Comparison of ENCODE assay signal across 1 cellular context in the genomic region with DNA sequence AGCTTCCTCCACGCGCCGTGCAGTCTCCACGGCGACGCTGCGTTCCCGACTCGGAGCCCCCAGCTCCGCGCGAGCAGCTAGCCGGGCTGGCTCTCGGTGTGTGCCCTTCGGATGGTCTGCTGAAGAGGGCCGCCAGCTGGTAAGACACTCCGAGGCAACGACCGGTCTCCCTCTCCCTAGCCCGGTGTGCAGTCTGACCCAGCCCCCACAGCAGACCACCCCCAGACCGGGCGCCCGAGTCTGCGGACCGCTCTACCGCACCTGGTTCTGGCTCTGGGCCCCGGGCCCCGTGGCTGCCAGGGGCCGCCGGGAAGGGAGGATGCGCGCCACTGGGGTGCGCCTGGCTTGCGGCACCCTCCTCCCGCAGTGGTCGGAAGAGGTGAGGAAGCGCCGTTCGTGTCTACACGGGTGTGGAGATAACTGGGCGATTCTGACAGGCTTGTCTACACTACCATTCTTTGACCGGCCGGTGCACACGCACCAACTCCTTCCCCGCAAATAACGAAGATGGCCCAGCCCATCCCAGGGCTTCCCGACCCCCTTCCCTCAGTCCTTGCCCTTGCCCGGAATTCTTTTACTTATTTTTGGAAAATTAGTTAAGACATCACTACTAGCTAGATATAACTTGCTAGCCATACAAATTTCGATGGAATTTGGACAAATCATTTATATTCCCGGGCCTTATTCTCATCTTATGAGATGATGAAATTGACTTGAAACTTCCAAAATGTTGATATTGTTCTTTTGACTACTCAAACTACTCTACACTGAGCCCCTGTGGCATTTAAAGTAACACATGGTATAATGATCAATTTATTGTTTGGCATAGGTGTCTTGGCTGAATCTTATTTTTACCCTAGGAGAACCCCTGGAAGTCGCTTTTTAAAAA.
TF ChIP-seq lines count a peak whose summit lies in the region.

No MANE protein-coding gene starts in this region.

TF ChIP-seq in K562, 482 proteins besides CTCF, POLR2A, EP300 and RAD21 (continued from another document and continues in another):
- TF ChIP-seq, protein P1, sequence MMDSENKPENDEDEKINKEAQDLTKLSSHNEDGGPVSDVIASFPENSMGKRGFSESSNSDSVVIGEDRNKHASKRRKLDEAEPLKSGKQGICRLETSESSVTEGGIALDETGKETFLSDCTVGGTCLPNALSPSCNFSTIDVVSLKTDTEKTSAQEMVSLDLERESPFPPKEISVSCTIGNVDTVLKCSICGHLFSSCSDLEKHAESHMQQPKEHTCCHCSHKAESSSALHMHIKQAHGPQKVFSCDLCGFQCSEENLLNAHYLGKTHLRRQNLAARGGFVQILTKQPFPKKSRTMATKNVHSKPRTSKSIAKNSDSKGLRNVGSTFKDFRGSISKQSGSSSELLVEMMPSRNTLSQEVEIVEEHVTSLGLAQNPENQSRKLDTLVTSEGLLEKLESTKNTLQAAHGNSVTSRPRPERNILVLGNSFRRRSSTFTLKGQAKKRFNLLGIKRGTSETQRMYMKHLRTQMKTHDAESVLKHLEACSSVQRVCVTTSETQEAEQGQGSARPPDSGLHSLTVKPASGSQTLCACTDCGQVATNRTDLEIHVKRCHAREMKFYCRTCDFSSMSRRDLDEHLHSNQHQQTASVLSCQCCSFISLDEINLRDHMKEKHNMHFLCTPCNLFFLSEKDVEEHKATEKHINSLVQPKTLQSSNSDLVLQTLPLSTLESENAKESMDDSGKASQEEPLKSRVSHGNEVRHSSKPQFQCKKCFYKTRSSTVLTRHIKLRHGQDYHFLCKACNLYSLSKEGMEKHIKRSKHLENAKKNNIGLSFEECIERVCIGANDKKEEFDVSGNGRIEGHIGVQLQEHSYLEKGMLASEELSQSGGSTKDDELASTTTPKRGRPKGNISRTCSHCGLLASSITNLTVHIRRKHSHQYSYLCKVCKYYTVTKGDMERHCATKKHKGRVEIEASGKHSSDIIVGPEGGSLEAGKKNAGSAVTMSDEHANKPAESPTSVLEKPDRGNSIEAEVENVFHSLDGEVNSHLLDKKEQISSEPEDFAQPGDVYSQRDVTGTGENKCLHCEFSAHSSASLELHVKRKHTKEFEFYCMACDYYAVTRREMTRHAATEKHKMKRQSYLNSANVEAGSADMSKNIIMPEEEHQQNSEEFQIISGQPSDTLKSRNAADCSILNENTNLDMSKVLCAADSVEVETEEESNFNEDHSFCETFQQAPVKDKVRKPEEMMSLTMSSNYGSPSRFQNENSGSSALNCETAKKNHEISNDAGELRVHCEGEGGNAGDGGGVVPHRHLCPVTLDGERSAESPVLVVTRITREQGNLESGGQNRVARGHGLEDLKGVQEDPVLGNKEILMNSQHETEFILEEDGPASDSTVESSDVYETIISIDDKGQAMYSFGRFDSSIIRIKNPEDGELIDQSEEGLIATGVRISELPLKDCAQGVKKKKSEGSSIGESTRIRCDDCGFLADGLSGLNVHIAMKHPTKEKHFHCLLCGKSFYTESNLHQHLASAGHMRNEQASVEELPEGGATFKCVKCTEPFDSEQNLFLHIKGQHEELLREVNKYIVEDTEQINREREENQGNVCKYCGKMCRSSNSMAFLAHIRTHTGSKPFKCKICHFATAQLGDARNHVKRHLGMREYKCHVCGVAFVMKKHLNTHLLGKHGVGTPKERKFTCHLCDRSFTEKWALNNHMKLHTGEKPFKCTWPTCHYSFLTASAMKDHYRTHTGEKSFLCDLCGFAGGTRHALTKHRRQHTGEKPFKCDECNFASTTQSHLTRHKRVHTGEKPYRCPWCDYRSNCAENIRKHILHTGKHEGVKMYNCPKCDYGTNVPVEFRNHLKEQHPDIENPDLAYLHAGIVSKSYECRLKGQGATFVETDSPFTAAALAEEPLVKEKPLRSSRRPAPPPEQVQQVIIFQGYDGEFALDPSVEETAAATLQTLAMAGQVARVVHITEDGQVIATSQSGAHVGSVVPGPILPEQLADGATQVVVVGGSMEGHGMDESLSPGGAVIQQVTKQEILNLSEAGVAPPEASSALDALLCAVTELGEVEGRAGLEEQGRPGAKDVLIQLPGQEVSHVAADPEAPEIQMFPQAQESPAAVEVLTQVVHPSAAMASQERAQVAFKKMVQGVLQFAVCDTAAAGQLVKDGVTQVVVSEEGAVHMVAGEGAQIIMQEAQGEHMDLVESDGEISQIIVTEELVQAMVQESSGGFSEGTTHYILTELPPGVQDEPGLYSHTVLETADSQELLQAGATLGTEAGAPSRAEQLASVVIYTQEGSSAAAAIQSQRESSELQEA (IDR thresholded peaks at IDR 0.05; ENCODE audit: low read depth): no peak
- no peak for TF ChIP-seq CREBBP (IDR thresholded peaks at IDR 0.05; ENCODE audit: low read depth, low read length)
- no peak; the same call in 1 of the 2 replicates for TF ChIP-seq SMARCA4 (IDR thresholded peaks at IDR 0.05)
- TF ChIP-seq SNIP1 (IDR thresholded peaks at IDR 0.05; ENCODE audit: low read depth): no peak
- TF ChIP-seq, protein P2, sequence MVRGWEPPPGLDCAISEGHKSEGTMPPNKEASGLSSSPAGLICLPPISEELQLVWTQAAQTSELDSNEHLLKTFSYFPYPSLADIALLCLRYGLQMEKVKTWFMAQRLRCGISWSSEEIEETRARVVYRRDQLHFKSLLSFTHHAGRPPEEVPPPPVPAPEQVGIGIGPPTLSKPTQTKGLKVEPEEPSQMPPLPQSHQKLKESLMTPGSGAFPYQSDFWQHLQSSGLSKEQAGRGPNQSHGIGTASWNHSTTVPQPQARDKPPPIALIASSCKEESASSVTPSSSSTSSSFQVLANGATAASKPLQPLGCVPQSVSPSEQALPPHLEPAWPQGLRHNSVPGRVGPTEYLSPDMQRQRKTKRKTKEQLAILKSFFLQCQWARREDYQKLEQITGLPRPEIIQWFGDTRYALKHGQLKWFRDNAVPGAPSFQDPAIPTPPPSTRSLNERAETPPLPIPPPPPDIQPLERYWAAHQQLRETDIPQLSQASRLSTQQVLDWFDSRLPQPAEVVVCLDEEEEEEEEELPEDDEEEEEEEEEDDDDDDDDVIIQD (CRISPR knock-in tag; IDR thresholded peaks at IDR 0.05): 0 out of 2 replicates have a peak, but pooled peaks have one; percentile 39
- TF ChIP-seq, protein P3, sequence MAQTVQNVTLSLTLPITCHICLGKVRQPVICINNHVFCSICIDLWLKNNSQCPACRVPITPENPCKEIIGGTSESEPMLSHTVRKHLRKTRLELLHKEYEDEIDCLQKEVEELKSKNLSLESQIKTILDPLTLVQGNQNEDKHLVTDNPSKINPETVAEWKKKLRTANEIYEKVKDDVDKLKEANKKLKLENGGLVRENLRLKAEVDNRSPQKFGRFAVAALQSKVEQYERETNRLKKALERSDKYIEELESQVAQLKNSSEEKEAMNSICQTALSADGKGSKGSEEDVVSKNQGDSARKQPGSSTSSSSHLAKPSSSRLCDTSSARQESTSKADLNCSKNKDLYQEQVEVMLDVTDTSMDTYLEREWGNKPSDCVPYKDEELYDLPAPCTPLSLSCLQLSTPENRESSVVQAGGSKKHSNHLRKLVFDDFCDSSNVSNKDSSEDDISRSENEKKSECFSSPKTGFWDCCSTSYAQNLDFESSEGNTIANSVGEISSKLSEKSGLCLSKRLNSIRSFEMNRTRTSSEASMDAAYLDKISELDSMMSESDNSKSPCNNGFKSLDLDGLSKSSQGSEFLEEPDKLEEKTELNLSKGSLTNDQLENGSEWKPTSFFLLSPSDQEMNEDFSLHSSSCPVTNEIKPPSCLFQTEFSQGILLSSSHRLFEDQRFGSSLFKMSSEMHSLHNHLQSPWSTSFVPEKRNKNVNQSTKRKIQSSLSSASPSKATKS (CRISPR knock-in tag; IDR thresholded peaks at IDR 0.05): no peak
- TF ChIP-seq SIX5 (IDR thresholded peaks at IDR 0.05; ENCODE audit: borderline replicate concordance in 1 of 2, insufficient read depth in 1 of 2, low read depth in 1 of 2, low read length in 2 of 2): no peak
- TF ChIP-seq, protein P4, sequence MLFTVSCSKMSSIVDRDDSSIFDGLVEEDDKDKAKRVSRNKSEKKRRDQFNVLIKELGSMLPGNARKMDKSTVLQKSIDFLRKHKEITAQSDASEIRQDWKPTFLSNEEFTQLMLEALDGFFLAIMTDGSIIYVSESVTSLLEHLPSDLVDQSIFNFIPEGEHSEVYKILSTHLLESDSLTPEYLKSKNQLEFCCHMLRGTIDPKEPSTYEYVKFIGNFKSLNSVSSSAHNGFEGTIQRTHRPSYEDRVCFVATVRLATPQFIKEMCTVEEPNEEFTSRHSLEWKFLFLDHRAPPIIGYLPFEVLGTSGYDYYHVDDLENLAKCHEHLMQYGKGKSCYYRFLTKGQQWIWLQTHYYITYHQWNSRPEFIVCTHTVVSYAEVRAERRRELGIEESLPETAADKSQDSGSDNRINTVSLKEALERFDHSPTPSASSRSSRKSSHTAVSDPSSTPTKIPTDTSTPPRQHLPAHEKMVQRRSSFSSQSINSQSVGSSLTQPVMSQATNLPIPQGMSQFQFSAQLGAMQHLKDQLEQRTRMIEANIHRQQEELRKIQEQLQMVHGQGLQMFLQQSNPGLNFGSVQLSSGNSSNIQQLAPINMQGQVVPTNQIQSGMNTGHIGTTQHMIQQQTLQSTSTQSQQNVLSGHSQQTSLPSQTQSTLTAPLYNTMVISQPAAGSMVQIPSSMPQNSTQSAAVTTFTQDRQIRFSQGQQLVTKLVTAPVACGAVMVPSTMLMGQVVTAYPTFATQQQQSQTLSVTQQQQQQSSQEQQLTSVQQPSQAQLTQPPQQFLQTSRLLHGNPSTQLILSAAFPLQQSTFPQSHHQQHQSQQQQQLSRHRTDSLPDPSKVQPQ (CRISPR knock-in tag; IDR thresholded peaks at IDR 0.05; ENCODE audit: borderline replicate concordance): no peak
- no peak for TF ChIP-seq MBD2 (IDR thresholded peaks at IDR 0.05; ENCODE audit: borderline replicate concordance, low read depth)
- TF ChIP-seq, protein P5, sequence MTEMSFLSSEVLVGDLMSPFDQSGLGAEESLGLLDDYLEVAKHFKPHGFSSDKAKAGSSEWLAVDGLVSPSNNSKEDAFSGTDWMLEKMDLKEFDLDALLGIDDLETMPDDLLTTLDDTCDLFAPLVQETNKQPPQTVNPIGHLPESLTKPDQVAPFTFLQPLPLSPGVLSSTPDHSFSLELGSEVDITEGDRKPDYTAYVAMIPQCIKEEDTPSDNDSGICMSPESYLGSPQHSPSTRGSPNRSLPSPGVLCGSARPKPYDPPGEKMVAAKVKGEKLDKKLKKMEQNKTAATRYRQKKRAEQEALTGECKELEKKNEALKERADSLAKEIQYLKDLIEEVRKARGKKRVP (CRISPR knock-in tag; IDR thresholded peaks at IDR 0.05): peak; percentile 41; the same call in 1 of the 2 replicates
- TF ChIP-seq ZNF584 (CRISPR knock-in tag; IDR thresholded peaks at IDR 0.05; ENCODE audit: low read depth): no peak
- no peak for TF ChIP-seq NFE2 (IDR thresholded peaks at IDR 0.05; ENCODE audit: low read depth)
- TF ChIP-seq, protein P6, sequence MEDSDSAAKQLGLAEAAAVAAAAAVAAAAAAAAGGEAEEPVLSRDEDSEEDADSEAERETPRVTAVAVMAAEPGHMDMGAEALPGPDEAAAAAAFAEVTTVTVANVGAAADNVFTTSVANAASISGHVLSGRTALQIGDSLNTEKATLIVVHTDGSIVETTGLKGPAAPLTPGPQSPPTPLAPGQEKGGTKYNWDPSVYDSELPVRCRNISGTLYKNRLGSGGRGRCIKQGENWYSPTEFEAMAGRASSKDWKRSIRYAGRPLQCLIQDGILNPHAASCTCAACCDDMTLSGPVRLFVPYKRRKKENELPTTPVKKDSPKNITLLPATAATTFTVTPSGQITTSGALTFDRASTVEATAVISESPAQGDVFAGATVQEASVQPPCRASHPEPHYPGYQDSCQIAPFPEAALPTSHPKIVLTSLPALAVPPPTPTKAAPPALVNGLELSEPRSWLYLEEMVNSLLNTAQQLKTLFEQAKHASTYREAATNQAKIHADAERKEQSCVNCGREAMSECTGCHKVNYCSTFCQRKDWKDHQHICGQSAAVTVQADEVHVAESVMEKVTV (CRISPR knock-in tag; IDR thresholded peaks at IDR 0.05): no peak
- TF ChIP-seq ZSCAN32 (CRISPR knock-in tag; IDR thresholded peaks at IDR 0.05): no peak
- TF ChIP-seq NCOA4 (IDR thresholded peaks at IDR 0.05; ENCODE audit: partially characterized antibody): no peak
- TF ChIP-seq NEUROD1 (IDR thresholded peaks at IDR 0.05; ENCODE audit: borderline replicate concordance, low read depth, low read length, partially characterized antibody): no peak
- TF ChIP-seq, protein P7, sequence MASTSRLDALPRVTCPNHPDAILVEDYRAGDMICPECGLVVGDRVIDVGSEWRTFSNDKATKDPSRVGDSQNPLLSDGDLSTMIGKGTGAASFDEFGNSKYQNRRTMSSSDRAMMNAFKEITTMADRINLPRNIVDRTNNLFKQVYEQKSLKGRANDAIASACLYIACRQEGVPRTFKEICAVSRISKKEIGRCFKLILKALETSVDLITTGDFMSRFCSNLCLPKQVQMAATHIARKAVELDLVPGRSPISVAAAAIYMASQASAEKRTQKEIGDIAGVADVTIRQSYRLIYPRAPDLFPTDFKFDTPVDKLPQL (IDR thresholded peaks at IDR 0.05; ENCODE audit: extremely low read depth, insufficient read length): no peak
- peak; percentile 59; the same call in 1 of the 2 replicates for TF ChIP-seq ZNF12 (CRISPR knock-in tag; IDR thresholded peaks at IDR 0.05)
- TF ChIP-seq, protein P8, sequence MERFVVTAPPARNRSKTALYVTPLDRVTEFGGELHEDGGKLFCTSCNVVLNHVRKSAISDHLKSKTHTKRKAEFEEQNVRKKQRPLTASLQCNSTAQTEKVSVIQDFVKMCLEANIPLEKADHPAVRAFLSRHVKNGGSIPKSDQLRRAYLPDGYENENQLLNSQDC (CRISPR knock-in tag; IDR thresholded peaks at IDR 0.05): no peak
- TF ChIP-seq, protein P9, sequence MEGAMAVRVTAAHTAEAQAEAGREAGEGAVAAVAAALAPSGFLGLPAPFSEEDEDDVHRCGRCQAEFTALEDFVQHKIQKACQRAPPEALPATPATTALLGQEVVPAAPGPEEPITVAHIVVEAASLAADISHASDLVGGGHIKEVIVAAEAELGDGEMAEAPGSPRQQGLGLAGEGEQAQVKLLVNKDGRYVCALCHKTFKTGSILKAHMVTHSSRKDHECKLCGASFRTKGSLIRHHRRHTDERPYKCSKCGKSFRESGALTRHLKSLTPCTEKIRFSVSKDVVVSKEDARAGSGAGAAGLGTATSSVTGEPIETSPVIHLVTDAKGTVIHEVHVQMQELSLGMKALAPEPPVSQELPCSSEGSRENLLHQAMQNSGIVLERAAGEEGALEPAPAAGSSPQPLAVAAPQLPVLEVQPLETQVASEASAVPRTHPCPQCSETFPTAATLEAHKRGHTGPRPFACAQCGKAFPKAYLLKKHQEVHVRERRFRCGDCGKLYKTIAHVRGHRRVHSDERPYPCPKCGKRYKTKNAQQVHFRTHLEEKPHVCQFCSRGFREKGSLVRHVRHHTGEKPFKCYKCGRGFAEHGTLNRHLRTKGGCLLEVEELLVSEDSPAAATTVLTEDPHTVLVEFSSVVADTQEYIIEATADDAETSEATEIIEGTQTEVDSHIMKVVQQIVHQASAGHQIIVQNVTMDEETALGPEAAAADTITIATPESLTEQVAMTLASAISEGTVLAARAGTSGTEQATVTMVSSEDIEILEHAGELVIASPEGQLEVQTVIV (CRISPR knock-in tag; IDR thresholded peaks at IDR 0.05; ENCODE audit: borderline replicate concordance): no peak
- no peak for TF ChIP-seq ZNF77 (CRISPR knock-in tag; IDR thresholded peaks at IDR 0.05)
- no peak for TF ChIP-seq GATAD2B (IDR thresholded peaks at IDR 0.05; ENCODE audit: borderline replicate concordance)
- no peak for TF ChIP-seq ZNF436 (CRISPR knock-in tag; IDR thresholded peaks at IDR 0.05)
- no peak for TF ChIP-seq SREBF2 (CRISPR knock-in tag; IDR thresholded peaks at IDR 0.05)
- TF ChIP-seq ZNF778 (CRISPR knock-in tag; IDR thresholded peaks at IDR 0.05): no peak
- TF ChIP-seq, protein P10, sequence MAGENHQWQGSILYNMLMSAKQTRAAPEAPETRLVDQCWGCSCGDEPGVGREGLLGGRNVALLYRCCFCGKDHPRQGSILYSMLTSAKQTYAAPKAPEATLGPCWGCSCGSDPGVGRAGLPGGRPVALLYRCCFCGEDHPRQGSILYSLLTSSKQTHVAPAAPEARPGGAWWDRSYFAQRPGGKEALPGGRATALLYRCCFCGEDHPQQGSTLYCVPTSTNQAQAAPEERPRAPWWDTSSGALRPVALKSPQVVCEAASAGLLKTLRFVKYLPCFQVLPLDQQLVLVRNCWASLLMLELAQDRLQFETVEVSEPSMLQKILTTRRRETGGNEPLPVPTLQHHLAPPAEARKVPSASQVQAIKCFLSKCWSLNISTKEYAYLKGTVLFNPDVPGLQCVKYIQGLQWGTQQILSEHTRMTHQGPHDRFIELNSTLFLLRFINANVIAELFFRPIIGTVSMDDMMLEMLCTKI (IDR thresholded peaks at IDR 0.05; ENCODE audit: partially characterized antibody): no peak
- no peak for TF ChIP-seq MAFF (IDR thresholded peaks at IDR 0.05; ENCODE audit: low read length)
